In genomic region chr4:154292589-154292988, GRCh38 we compare ENCODE assay signal across 18 cellular contexts.
DNase-seq lines count a peak whose midpoint lies in the region; ATAC-seq and TF ChIP-seq lines count a peak whose summit lies in the region.
"Had no signal": no experiment of that assay in that cellular context is flagged by ENCODE, and none has a peak within 500 bp of the region (broad histone marks: within the 10 kb centered on the region; RNA-seq: fewer than 3 reads in every experiment).

No MANE protein-coding gene starts in this region.

- no peak overlapping the region for H3K9ac ChIP-seq in OCI-LY3 (ENCODE audit: low read length)

- no peak for ATAC-seq in activated CD4-positive, alpha-beta T cell treated with anti-CD3 and anti-CD28 coated beads for 36 hours
- ATAC-seq in HG02981 (IDR thresholded peaks at IDR 0.05; ENCODE audit: unreplicated experiment) = no peak
- ATAC-seq in HG03342 (IDR thresholded peaks at IDR 0.05; ENCODE audit: unreplicated experiment) = no peak

- DNase-seq in activated CD4-positive, alpha-beta T cell treated with anti-CD3 and anti-CD28 coated beads for 36 hours = peak; percentile 27
- no peak for DNase-seq in activated CD4-positive, alpha-beta T cell treated with anti-CD3 and anti-CD28 coated beads for 4 hours
- DNase-seq in left kidney (ENCODE audit: low read depth, low spot score) (peak; percentile 4), retina (no peak)
- DNase-seq: COR-L47, DMS79 treated with DMSO at 0.1 percent for 48 hours, GF-D8, HCEC 1CT, NCI-H1105, NCI-H1694 treated with DMSO at 0.1 percent for 48 hours, NCI-H446, Peyer's patch, SHP77 treated with DMSO at 0.1 percent for 48 hours had no signal

- no peaks in the 10 kb centered on the region for H3K27me3 ChIP-seq in OCI-LY3 (ENCODE audit: low read depth, low read length)
- H3K27me3 ChIP-seq: Peyer's patch had no signal

- no peaks in the 10 kb centered on the region for H3K36me3 ChIP-seq in OCI-LY3 (replicated peaks; ENCODE audit: low read depth, low read length)
- H3K36me3 ChIP-seq: Peyer's patch had no signal

- H3K4me3 Mint-ChIP-seq in activated CD4-positive, alpha-beta T cell treated with anti-CD3 and anti-CD28 coated beads for 36 hours = no peak overlapping the region

- CTCF ChIA-PET in activated CD4-positive, alpha-beta T cell treated with anti-CD3 and anti-CD28 coated beads for 36 hours (lab: Charles Lee) = interaction anchor here (0.6 kb wide), 1 partner anchor 89 kb away, joined by 3 read pairs; no protein-coding TSS in a partner anchor

- H3K27ac Mint-ChIP-seq in activated CD4-positive, alpha-beta T cell treated with anti-CD3 and anti-CD28 coated beads for 36 hours = no peak overlapping the region

- H3K9me3 ChIP-seq in OCI-LY3 (ENCODE audit: insufficient read depth, low read length) = no peaks in the 10 kb centered on the region
- H3K9me3 ChIP-seq: Peyer's patch had no signal

- no peaks in the 10 kb centered on the region for H3K9me3 Mint-ChIP-seq in activated CD4-positive, alpha-beta T cell treated with anti-CD3 and anti-CD28 coated beads for 36 hours (ENCODE audit: low read depth)

- intact Hi-C loops in activated CD4-positive, alpha-beta T cell treated with anti-CD3 and anti-CD28 coated beads for 36 hours (cut with DNase I, micrococcal nuclease) = no loop called here

- H3K27me3 Mint-ChIP-seq in activated CD4-positive, alpha-beta T cell treated with anti-CD3 and anti-CD28 coated beads for 36 hours = peaks cover 8% of the 10 kb centered on the region

- TF ChIP-seq CTCF in GM12873 (IDR thresholded peaks at IDR 0.05; ENCODE audit: insufficient read depth, low read depth, low read length, missing control alignments) (peak; percentile 34), OCI-LY3 (IDR thresholded peaks at IDR 0.05; ENCODE audit: low read depth, low read length) (peak; percentile 43)

- no peak overlapping the region for H3K27ac ChIP-seq in OCI-LY3 (ENCODE audit: low read length)
- H3K27ac ChIP-seq: C4-2B, Peyer's patch had no signal

- POLR2A ChIA-PET in activated CD4-positive, alpha-beta T cell treated with anti-CD3 and anti-CD28 coated beads for 36 hours (lab: Charles Lee) = no interaction called here

- H3K4me3 ChIP-seq in OCI-LY3 (ENCODE audit: low read length) = no peak overlapping the region
- H3K4me3 ChIP-seq: Peyer's patch had no signal

- H3K36me3 Mint-ChIP-seq in activated CD4-positive, alpha-beta T cell treated with anti-CD3 and anti-CD28 coated beads for 36 hours (ENCODE audit: low read depth) = no peaks in the 10 kb centered on the region

- no peaks in the 10 kb centered on the region for H4K20me1 ChIP-seq in OCI-LY3 (ENCODE audit: insufficient read depth, low read length)

- H3K4me2 ChIP-seq in OCI-LY3 (ENCODE audit: low read length) = no peak overlapping the region

- H3K4me1 Mint-ChIP-seq in activated CD4-positive, alpha-beta T cell treated with anti-CD3 and anti-CD28 coated beads for 36 hours = no peaks in the 10 kb centered on the region

- no peaks in the 10 kb centered on the region for H3K4me1 ChIP-seq in OCI-LY3 (ENCODE audit: low read length)
- H3K4me1 ChIP-seq: Peyer's patch had no signal

- H2AFZ ChIP-seq in OCI-LY3 (ENCODE audit: low read depth, low read length) = no peak overlapping the region

- H3K79me2 ChIP-seq in OCI-LY3 (ENCODE audit: low read length) = no peaks in the 10 kb centered on the region

Comparison
In these comparisons a context has a peak if more than half of its experiments do, and no peak if none do; other contexts are left out.
1. DNase-seq: peak in activated CD4-positive, alpha-beta T cell treated with anti-CD3 and anti-CD28 coated beads for 36 hours (single experiment) and left kidney (single experiment); none in activated CD4-positive, alpha-beta T cell treated with anti-CD3 and anti-CD28 coated beads for 4 hours (0 of 2) and retina (single experiment).